Comparison of ENCODE assay signal across 11 cellular contexts in genomic region chr6:157239671-157240058, GRCh38.
A peak's percentile ranks its signal among the peaks of the same experiment; 100 is the strongest.
DNase-seq lines count a peak whose midpoint lies in the region; ATAC-seq and TF ChIP-seq lines count a peak whose summit lies in the region.
"Had no signal": no experiment of that assay in that cellular context is flagged by ENCODE, and none has a peak within 500 bp of the region (broad histone marks: within the 10 kb centered on the region; RNA-seq: fewer than 3 reads in every experiment).

No MANE protein-coding gene starts in this region.

- 9 to 12% methylated on average over 12 of the region's 12 CpGs for WGBS in GM23248 (ENCODE audit: low coverage in 1 of 2, low lambda C conversion rate in 2 of 2, missing lambda C conversion rate in 2 of 2), 2 experiments
- 72% methylated on average over 12 of the region's 12 CpGs for WGBS in hepatocyte (ENCODE audit: low lambda C conversion rate, missing lambda C conversion rate)
- WGBS in spleen, 5 donors: 85 to 90% (median 87%) methylated on average over 12 of the region's 12 CpGs

- intact Hi-C loops in spleen (cut with DNase I; ENCODE audit: low total_unique reads) (no loop called here), posterior cingulate gyrus (cut with DNase I) (loop anchor here (5.0 kb wide), 1 partner anchor 33 kb away; no protein-coding TSS in a partner anchor)

- peaks cover 18% of the 10 kb centered on the region for H3K4me1 ChIP-seq in GM23248 (ENCODE audit: insufficient read depth)
- peaks cover 18% of the 10 kb centered on the region for H3K4me1 ChIP-seq in hepatocyte (ENCODE audit: insufficient read depth)
- peaks cover 7 to 39% (median 24%) of the 10 kb centered on the region in 6 donors for H3K4me1 ChIP-seq in spleen

- H3K4me3 ChIP-seq in GM23248 (peak overlapping the region; percentile 66), hepatocyte (no peak overlapping the region), spleen (no peak overlapping the region)

- in situ Hi-C loops in GM23248 (cut with MboI): no loop called here

- ATAC-seq in HG03095 (IDR thresholded peaks at IDR 0.05; ENCODE audit: unreplicated experiment): no peak

- H3K36me3 ChIP-seq in GM23248 (ENCODE audit: low read depth) (no peaks in the 10 kb centered on the region), hepatocyte (replicated peaks; ENCODE audit: insufficient read depth, low read depth) (no peaks in the 10 kb centered on the region), spleen (no peaks in the 10 kb centered on the region)

- H4K20me1 ChIP-seq in GM23248 (ENCODE audit: insufficient read depth): no peaks in the 10 kb centered on the region
- no peaks in the 10 kb centered on the region for H4K20me1 ChIP-seq in hepatocyte (ENCODE audit: insufficient read depth, poor library complexity, severe bottlenecking)

- H3K79me2 ChIP-seq in GM23248 (ENCODE audit: insufficient read depth) (no peaks in the 10 kb centered on the region), hepatocyte (no peaks in the 10 kb centered on the region)

- POLR2A ChIA-PET in RWPE1 (lab: Yijun Ruan, JAX; ENCODE audit: low non-redundant PET): no interaction called here

- peak overlapping the region; percentile 81 for H3K4me2 ChIP-seq in GM23248 (ENCODE audit: unreplicated experiment)
- peak overlapping the region; percentile 61 for H3K4me2 ChIP-seq in hepatocyte

- H3K27ac ChIP-seq in GM23248 (peak overlapping the region; percentile 69), RWPE1 (peak overlapping the region; percentile 55; the same call in 1 of the 2 replicates), hepatocyte (no peak overlapping the region), spleen (peak overlapping the region in 7 of 8 donors; percentile 39 to 70 (median 63))

- H3K9ac ChIP-seq in GM23248: peak overlapping the region; percentile 71

- no peak for TF ChIP-seq CTCF in RWPE1 (conservative IDR thresholded peaks at IDR 0.05; ENCODE audit: low read depth)
- TF ChIP-seq CTCF in hepatocyte (IDR thresholded peaks at IDR 0.05; ENCODE audit: poor library complexity): no peak
- no peak for TF ChIP-seq CTCF in spleen (IDR thresholded peaks at IDR 0.05 in 8 of 11, conservative IDR thresholded peaks at IDR 0.05 in 3 of 11)

- DNase-seq in GM23248 (no peak), RWPE1 (ENCODE audit: low spot score) (no peak), hepatocyte (ENCODE audit: low spot score) (no peak), spleen (no peak), iPS-NIHi11 (ENCODE audit: low spot score) (no peak), NCI-H146 treated with DMSO at 0.1 percent for 48 hours (lab: John Stamatoyannopoulos, UW; ENCODE audit: unreplicated experiment) (no peak), posterior cingulate gyrus (no peak)
- DNase-seq: activated CD4-positive, alpha-beta T cell treated with anti-CD3 and anti-CD28 coated beads, Interleukin-2, amount 50 U/mL, for 4 hours; stimulated activated CD4-positive, alpha-beta T cell treated with anti-CD3 and anti-CD28 coated beads, Interleukin-1b, Interleukin-23, amount 100 ng/mL, for 48 hours; T1000 had no signal

- H3K9me3 ChIP-seq in GM23248 (ENCODE audit: low read depth): no peaks in the 10 kb centered on the region
- no peaks in the 10 kb centered on the region for H3K9me3 ChIP-seq in hepatocyte (ENCODE audit: low read depth)
- H3K9me3 ChIP-seq in spleen: peaks cover 0 to 5% (median 0%) of the 10 kb centered on the region in 8 donors

- no peak for TF ChIP-seq POLR2A in spleen (IDR thresholded peaks at IDR 0.05)

- H2AFZ ChIP-seq in GM23248 (peak overlapping the region; percentile 88), hepatocyte (no peak overlapping the region)

- CTCF ChIA-PET in RWPE1 (lab: Yijun Ruan, JAX): no interaction called here

- H3K9me2 ChIP-seq in GM23248 (ENCODE audit: insufficient read depth): no peaks in the 10 kb centered on the region
- no peaks in the 10 kb centered on the region for H3K9me2 ChIP-seq in hepatocyte (replicated peaks; ENCODE audit: insufficient read depth)

- peaks cover 31% of the 10 kb centered on the region for H3F3A ChIP-seq in GM23248 (ENCODE audit: insufficient read depth)

- H3K27me3 ChIP-seq in GM23248 (replicated peaks; ENCODE audit: insufficient read depth) (peaks cover 5% of the 10 kb centered on the region), hepatocyte (peaks cover 30% of the 10 kb centered on the region), spleen (replicated peaks in 1 of 7) (peaks cover 2 to 56% (median 28%) of the 10 kb centered on the region in 7 donors)
